In genomic region chr2:120552800-120553471, GRCh38 we compare ENCODE assay signal across 8 cellular contexts.
DNase-seq lines count a peak whose midpoint lies in the region; ATAC-seq and TF ChIP-seq lines count a peak whose summit lies in the region.

No MANE protein-coding gene starts in this region.

- H3K27ac ChIP-seq in esophagus squamous epithelium (peak overlapping the region in 2 of 4 donors; percentile 39 to 53), vagina (no peak overlapping the region)

- intact Hi-C loops in esophagus squamous epithelium (cut with DNase I) (loop anchor here (10.0 kb wide), 1 partner anchor 208 kb away; the partner anchor contains the start of gene INHBB), vagina (cut with DNase I) (no loop called here)

- H3K4me3 ChIP-seq in esophagus squamous epithelium (peak overlapping the region in 1 of 4 donors; percentile 31), vagina (no peak overlapping the region)

- 11% methylated on average over 14 to 15 of the region's 23 CpGs for WGBS in esophagus squamous epithelium, 2 donors

- H3K9me3 ChIP-seq in esophagus squamous epithelium (no peaks in the 10 kb centered on the region), vagina (no peaks in the 10 kb centered on the region)

- DNase-seq in DMS153 (lab: John Stamatoyannopoulos, UW) (peak; percentile 87), HPDE6-E6E7 (ENCODE audit: extremely low spot score) (peak; percentile 94), SKM-1 (lab: John Stamatoyannopoulos, UW; ENCODE audit: unreplicated experiment) (peak; percentile 5), esophagus squamous epithelium (lab: John Stamatoyannopoulos, UW) (no peak), mucosa of gallbladder (ENCODE audit: low spot score) (peak; percentile 89), vagina (ENCODE audit: extremely low spot score in 2 of 2) (no peak)

- TF ChIP-seq CTCF in esophagus squamous epithelium (IDR thresholded peaks at IDR 0.05) (peak; percentile 19 to 82 (median 74)), vagina (IDR thresholded peaks at IDR 0.05) (peak; percentile 24 to 64 (median 54))

- TF ChIP-seq POLR2A in esophagus squamous epithelium (IDR thresholded peaks at IDR 0.05) (no peak), vagina (IDR thresholded peaks at IDR 0.05) (no peak)

- H3K36me3 ChIP-seq in esophagus squamous epithelium (no peaks in the 10 kb centered on the region), vagina (no peaks in the 10 kb centered on the region)

- H3K27me3 ChIP-seq in esophagus squamous epithelium: peaks cover 0 to 46% (median 0%) of the 10 kb centered on the region in 4 donors
- H3K27me3 ChIP-seq in vagina: no peaks in the 10 kb centered on the region

- no peak for ATAC-seq in SK-N-SH treated with all-trans-retinoic acid at 6 μM for 48 hours
- no peak for ATAC-seq in GM21619 (IDR thresholded peaks at IDR 0.05; ENCODE audit: unreplicated experiment)

- peaks cover 0 to 36% (median 21%) of the 10 kb centered on the region in 3 donors for H3K4me1 ChIP-seq in esophagus squamous epithelium
- peaks cover 24% of the 10 kb centered on the region for H3K4me1 ChIP-seq in vagina

TF ChIP-seq in SK-N-SH treated with all-trans-retinoic acid at 6 μM for 48 hours, 23 proteins besides CTCF, POLR2A, EP300 and RAD21:
- TF ChIP-seq GLIS3 (CRISPR knock-in tag; IDR thresholded peaks at IDR 0.05): no peak
- TF ChIP-seq CREB5 (CRISPR knock-in tag; IDR thresholded peaks at IDR 0.05; ENCODE audit: low read depth): no peak
- no peak for TF ChIP-seq ZNF70 (CRISPR knock-in tag; IDR thresholded peaks at IDR 0.05)
- TF ChIP-seq OSR1 (CRISPR knock-in tag; IDR thresholded peaks at IDR 0.05): no peak
- TF ChIP-seq POU6F1 (CRISPR knock-in tag; IDR thresholded peaks at IDR 0.05; ENCODE audit: borderline replicate concordance, low read depth): no peak
- TF ChIP-seq CSDC2 (CRISPR knock-in tag; IDR thresholded peaks at IDR 0.05): no peak
- no peak for TF ChIP-seq PATZ1 (CRISPR knock-in tag; IDR thresholded peaks at IDR 0.05; ENCODE audit: borderline replicate concordance)
- TF ChIP-seq TSHZ2 (CRISPR knock-in tag; IDR thresholded peaks at IDR 0.05): no peak
- TF ChIP-seq TCF4 (CRISPR knock-in tag; IDR thresholded peaks at IDR 0.05; ENCODE audit: borderline replicate concordance): no peak
- no peak for TF ChIP-seq ZFP3 (CRISPR knock-in tag; IDR thresholded peaks at IDR 0.05)
- no peak for TF ChIP-seq PPARA (CRISPR knock-in tag; IDR thresholded peaks at IDR 0.05; ENCODE audit: borderline replicate concordance)
- TF ChIP-seq RARB (CRISPR knock-in tag; IDR thresholded peaks at IDR 0.05): no peak
- TF ChIP-seq TOX (CRISPR knock-in tag; IDR thresholded peaks at IDR 0.05; ENCODE audit: borderline replicate concordance): no peak
- TF ChIP-seq CSRNP3 (CRISPR knock-in tag; IDR thresholded peaks at IDR 0.05): no peak

Comparison
In these comparisons a context has a peak if more than half of its experiments do, and no peak if none do; other contexts are left out.
1. DNase-seq: peak in DMS153 (single experiment), HPDE6-E6E7 (single experiment), SKM-1 (single experiment) and mucosa of gallbladder (single experiment); none in esophagus squamous epithelium (single experiment) and vagina (0 of 2).